ENCODE assay signal across 9 cellular contexts in genomic region chr15:83285979-83286553, GRCh38. TPM values are rescaled to one million over a fixed set of nuclear protein-coding genes. Genes with fewer than 3 reads are reported as not detected.
A peak's percentile ranks its signal among the peaks of the same experiment; 100 is the strongest.
DNase-seq lines count a peak whose midpoint lies in the region; ATAC-seq and TF ChIP-seq lines count a peak whose summit lies in the region.
"Had no signal": no experiment of that assay in that cellular context is flagged by ENCODE, and none has a peak within 500 bp of the region (broad histone marks: within the 10 kb centered on the region; RNA-seq: fewer than 3 reads in every experiment).

No MANE protein-coding gene starts in this region.

- H2BK5ac ChIP-seq in IMR-90 (ENCODE audit: low read depth, low read length, poor library complexity, severe bottlenecking), result no peak overlapping the region

- DNase-seq in AG09309 (ENCODE audit: low read depth) (peak; percentile 75), IMR-90 (peak; percentile 88), dedifferentiated amniotic fluid mesenchymal stem cell (ENCODE audit: extremely low spot score) (peak; percentile 49), mesothelial cell of epicardium (ENCODE audit: low spot score in 2 of 2, unreplicated experiment in 2 of 2) (no peak), MM.1S (no peak), OCI-LY7 (ENCODE audit: low spot score) (no peak), upper lobe of left lung (no peak), inferior parietal cortex (ENCODE audit: extremely low spot score) (no peak)

- no peak overlapping the region for H3K23ac ChIP-seq in IMR-90 (ENCODE audit: low read depth, low read length)

- H3K36me3 Mint-ChIP-seq in mesothelial cell of epicardium, result no peaks in the 10 kb centered on the region

- peaks cover 64% of the 10 kb centered on the region for H3K4me1 Mint-ChIP-seq in mesothelial cell of epicardium

- BruUV-seq in IMR-90 (replicated peaks; lab: Mats Ljungman, UMichigan) (no TSS peak), OCI-LY7 (replicated peaks; lab: Mats Ljungman, UMichigan) (no TSS peak)

- peak overlapping the region; percentile 15 for H3K4ac ChIP-seq in IMR-90 (ENCODE audit: low read depth, low read length)

- H3K9me3 ChIP-seq in IMR-90 (ENCODE audit: control insufficient read depth, insufficient read depth, low read length) (peaks cover 7% of the 10 kb centered on the region; the same call in 1 of the 2 replicates), MM.1S (replicated peaks; ENCODE audit: insufficient read depth, low read length) (no peaks in the 10 kb centered on the region), OCI-LY7 (ENCODE audit: low read length) (no peaks in the 10 kb centered on the region), upper lobe of left lung (no peaks in the 10 kb centered on the region)

- H3K9me3 Mint-ChIP-seq in mesothelial cell of epicardium, result no peaks in the 10 kb centered on the region

- intact Hi-C loops in IMR-90 (cut with micrococcal nuclease), result loop anchor here (2.0 to 10.0 kb wide), 3 partner anchors 36 to 271 kb away; partner anchors contain the start of genes BTBD1 and C15orf40
- intact Hi-C loops in OCI-LY7 (cut with micrococcal nuclease; ENCODE audit: unreplicated experiment), result no loop called here

- 0% methylated on average over 1 of the region's 9 CpGs; no CpG with 5 or more reads in 1 of the 2 experiments for WGBS in IMR-90 (ENCODE audit: extremely low coverage in 2 of 2, insufficient read length in 1 of 2), 2 experiments
- 63 to 71% methylated on average over 9 of the region's 9 CpGs for WGBS in upper lobe of left lung, 2 donors

- H4K5ac ChIP-seq in IMR-90 (ENCODE audit: low read depth, low read length), result no peak overlapping the region

- no peak overlapping the region for H3K18ac ChIP-seq in IMR-90 (ENCODE audit: low read depth, low read length)

- no peak for TF ChIP-seq CTCF in AG09309 (IDR thresholded peaks at IDR 0.05; ENCODE audit: control insufficient read depth, insufficient read depth, low read depth, low read length, missing control alignments)
- no peak for TF ChIP-seq CTCF in IMR-90 (conservative IDR thresholded peaks at IDR 0.05; ENCODE audit: low read depth, low read length)
- TF ChIP-seq CTCF in mesothelial cell of epicardium (IDR thresholded peaks at IDR 0.05; ENCODE audit: unreplicated experiment), result no peak
- no peak for TF ChIP-seq CTCF in MM.1S (IDR thresholded peaks at IDR 0.05; ENCODE audit: low read length)
- no peak for TF ChIP-seq CTCF in OCI-LY7 (conservative IDR thresholded peaks at IDR 0.05; ENCODE audit: low read length)
- no peak for TF ChIP-seq CTCF in upper lobe of left lung (IDR thresholded peaks at IDR 0.05)

- H2BK120ac ChIP-seq in IMR-90 (ENCODE audit: low read depth, low read length), result 0 out of 2 replicates have a peak overlapping the region, but pooled peaks have one; percentile 18

- no peak overlapping the region for H3K27ac ChIP-seq in IMR-90 (ENCODE audit: insufficient read depth, low read length)
- no peak overlapping the region for H3K27ac ChIP-seq in MM.1S (ENCODE audit: low read length)
- no peak overlapping the region for H3K27ac ChIP-seq in OCI-LY7 (ENCODE audit: low read depth, low read length, poor library complexity, severe bottlenecking)
- no peak overlapping the region for H3K27ac ChIP-seq in upper lobe of left lung

- in situ Hi-C loops in IMR-90 (cut with MboI; ENCODE audit: low sequenced_read_pairs), result no loop called here

- H3K27me3 ChIP-seq in IMR-90 (ENCODE audit: control insufficient read depth, insufficient read depth, low read length) (peaks cover 33% of the 10 kb centered on the region), MM.1S (replicated peaks; ENCODE audit: insufficient read depth, low read length) (no peaks in the 10 kb centered on the region), upper lobe of left lung (peaks cover 0 to 33% (median 14%) of the 10 kb centered on the region in 4 donors)

- no peak for TF ChIP-seq RAD21 in IMR-90 (IDR thresholded peaks at IDR 0.05; ENCODE audit: low read length)

- H3K9me2 ChIP-seq in MM.1S (replicated peaks; ENCODE audit: insufficient read depth, low read length) (no peaks in the 10 kb centered on the region), OCI-LY7 (ENCODE audit: insufficient read depth, low read length) (no peaks in the 10 kb centered on the region)

- H3K79me1 ChIP-seq in IMR-90 (ENCODE audit: low read depth in 1 of 2, low read length in 2 of 2), result no peaks in the 10 kb centered on the region; a peak in 1 of 4 replicates

- H3K4me2 ChIP-seq in IMR-90 (ENCODE audit: low read depth, low read length), result no peak overlapping the region
- H3K4me2 ChIP-seq in MM.1S (ENCODE audit: low read depth, low read length), result no peak overlapping the region
- H3K4me2 ChIP-seq in OCI-LY7 (ENCODE audit: low read length), result no peak overlapping the region

- H3K9ac ChIP-seq in IMR-90 (ENCODE audit: low read depth, low read length) (no peak overlapping the region), MM.1S (ENCODE audit: low read length) (no peak overlapping the region)

- H3K27ac Mint-ChIP-seq in mesothelial cell of epicardium, result peak overlapping the region; percentile 79

- H2AK5ac ChIP-seq in IMR-90 (ENCODE audit: low read depth, low read length), result no peak overlapping the region; the same call in 1 of the 2 replicates

- dilution Hi-C loops in IMR-90 (cut with HindIII; ENCODE audit: low sequenced_read_pairs, unreplicated experiment), result no loop called here

- CTCF ChIA-PET in IMR-90 (lab: Yijun Ruan, JAX), result interaction anchor here (0.7 to 1.1 kb wide), 3 partner anchors 161 to 276 kb away, joined by 3 read pairs; partner anchors contain the start of gene SH3GL3
- CTCF ChIA-PET in OCI-LY7 (lab: Charles Lee; ENCODE audit: unreplicated experiment), result no interaction called here

- H3K4me3 ChIP-seq in AG09309 (ENCODE audit: control insufficient read depth, low read depth, low read length) (no peak overlapping the region), IMR-90 (ENCODE audit: insufficient read depth, low read depth, low read length) (no peak overlapping the region), MM.1S (ENCODE audit: low read length) (no peak overlapping the region), OCI-LY7 (ENCODE audit: low read depth, low read length, poor library complexity, severe bottlenecking) (no peak overlapping the region), upper lobe of left lung (no peak overlapping the region)

- H3K56ac ChIP-seq in IMR-90 (ENCODE audit: extremely low read depth, insufficient read depth, low read length), result no peak overlapping the region

- POLR2A ChIA-PET in IMR-90 (lab: Charles Lee; ENCODE audit: unreplicated experiment), result no interaction called here
- POLR2A ChIA-PET in OCI-LY7 (lab: Charles Lee), result no interaction called here

- no peak for TF ChIP-seq POLR2A in IMR-90 (IDR thresholded peaks at IDR 0.05; ENCODE audit: low read depth, low read length)
- no peak for TF ChIP-seq POLR2A in upper lobe of left lung (IDR thresholded peaks at IDR 0.05)

- H2AFZ ChIP-seq in IMR-90 (replicated peaks; ENCODE audit: low read length, poor library complexity), result no peak overlapping the region
- no peak overlapping the region for H2AFZ ChIP-seq in MM.1S (ENCODE audit: low read length)
- no peak overlapping the region for H2AFZ ChIP-seq in OCI-LY7 (ENCODE audit: low read length)

- no peak overlapping the region for H4K8ac ChIP-seq in IMR-90 (ENCODE audit: low read depth in 2 of 2, low read length in 2 of 2)

- peaks cover 9% of the 10 kb centered on the region; the same call in 1 of the 2 replicates for H3K9me1 ChIP-seq in IMR-90 (ENCODE audit: insufficient read depth, low read length)

- peaks cover 7% of the 10 kb centered on the region; the same call in 1 of the 2 replicates for H4K20me1 ChIP-seq in IMR-90 (ENCODE audit: insufficient read depth, low read length)
- no peaks in the 10 kb centered on the region for H4K20me1 ChIP-seq in MM.1S (ENCODE audit: insufficient read depth, low read length)
- no peaks in the 10 kb centered on the region for H4K20me1 ChIP-seq in OCI-LY7 (ENCODE audit: insufficient read depth, low read length)

- H3K79me2 ChIP-seq in MM.1S (ENCODE audit: low read length) (no peaks in the 10 kb centered on the region), OCI-LY7 (ENCODE audit: insufficient read depth, low read depth, low read length) (no peaks in the 10 kb centered on the region)

- no peak overlapping the region for H3K14ac ChIP-seq in IMR-90 (replicated peaks; ENCODE audit: low read depth, low read length)

- H3K4me3 Mint-ChIP-seq in mesothelial cell of epicardium, result peak overlapping the region; percentile 71

- H4K91ac ChIP-seq in IMR-90 (ENCODE audit: insufficient read depth, low read depth, low read length), result no peak overlapping the region

- no peak overlapping the region for H2BK20ac ChIP-seq in IMR-90 (ENCODE audit: low read depth, low read length)

- H3K36me3 ChIP-seq in IMR-90 (ENCODE audit: control insufficient read depth, insufficient read depth, low read length) (no peaks in the 10 kb centered on the region), MM.1S (replicated peaks; ENCODE audit: insufficient read depth, low read length) (no peaks in the 10 kb centered on the region), OCI-LY7 (ENCODE audit: insufficient read depth, low read length) (no peaks in the 10 kb centered on the region), upper lobe of left lung (no peaks in the 10 kb centered on the region)

- peaks cover 13% of the 10 kb centered on the region for H3K4me1 ChIP-seq in IMR-90 (ENCODE audit: control insufficient read depth, insufficient read depth, low read length)
- H3K4me1 ChIP-seq in MM.1S (ENCODE audit: low read length), result no peaks in the 10 kb centered on the region
- H3K4me1 ChIP-seq in OCI-LY7 (ENCODE audit: insufficient read depth, low read length, poor library complexity, severe bottlenecking), result no peaks in the 10 kb centered on the region
- H3K4me1 ChIP-seq in upper lobe of left lung, result peaks cover 10 to 23% (median 13%) of the 10 kb centered on the region in 4 donors

- H2BK15ac ChIP-seq in IMR-90 (ENCODE audit: low read depth, low read length), result no peak overlapping the region

- H3F3A ChIP-seq in MM.1S (ENCODE audit: insufficient read depth, low read length), result no peaks in the 10 kb centered on the region

- peaks cover 35% of the 10 kb centered on the region for H3K27me3 Mint-ChIP-seq in mesothelial cell of epicardium (ENCODE audit: low read depth)

- no peak overlapping the region for H2AK9ac ChIP-seq in IMR-90 (replicated peaks; ENCODE audit: low read depth, low read length, poor library complexity)

- ATAC-seq in IMR-90 (ENCODE audit: low read depth) (peak; percentile 68), upper lobe of left lung (ENCODE audit: low FRiP score in 2 of 2) (no peak)

- TF ChIP-seq EP300 in upper lobe of left lung (IDR thresholded peaks at IDR 0.05), result no peak

RNA-seq across cellular contexts. Expression of gene BNC1, which starts 1.6 kb away (rescaled TPM):
- total RNA-seq in IMR-90 (2012; rRNA removed), result 0.28 and 0.54 TPM in 2 replicates
- polyA plus RNA-seq in IMR-90 (2012; rRNA removed), result 0.34 and 0.38 TPM in 2 replicates
- polyA plus RNA-seq in IMR-90 (2012; cell fraction: cytosol; rRNA removed), result 0.20 and 0.21 TPM in 2 replicates
- 0.33 and 1.1 TPM in 2 replicates for polyA plus RNA-seq in IMR-90 (2012; cell fraction: nucleus; rRNA removed; ENCODE audit: low replicate concordance)
- total RNA-seq in mesothelial cell of epicardium, result 49.5 to 54.0 TPM (median 50.9 TPM) in 3 replicates
- not detected in 2 replicates for total RNA-seq in OCI-LY7 (2014; rRNA removed; shearing (Covaris generic))
- total RNA-seq in OCI-LY7 (2022), result not detected in 2 replicates
- total RNA-seq in upper lobe of left lung, result under 1 TPM in 3 of 6 donors, not detected in 3; 0.07 to 0.31 (median 0.15) TPM
- total RNA-seq: SK-MEL-5 had no signal

Comparison
In these comparisons a context has a peak if more than half of its experiments do, and no peak if none do; other contexts are left out.
1. DNase-seq: peak in AG09309 (single experiment), IMR-90 (single experiment) and dedifferentiated amniotic fluid mesenchymal stem cell (single experiment); none in mesothelial cell of epicardium (0 of 2), MM.1S (single experiment), OCI-LY7 (single experiment), upper lobe of left lung (0 of 2) and inferior parietal cortex (single experiment).
2. RNA of gene BNC1, which starts 1.6 kb away (total RNA-seq): 49.5 to 54.0 TPM in mesothelial cell of epicardium; 0.28 to 0.54 TPM in IMR-90, 0.07 to 0.31 TPM in upper lobe of left lung and not detected in OCI-LY7; every median in the first group is over 10 times any median in the second.